8 cellular contexts compared by ENCODE assay signal in genomic region chr1:35718492-35719336, GRCh38. TPM values are rescaled to one million over a fixed set of nuclear protein-coding genes. Genes with fewer than 3 reads are reported as not detected.
DNase-seq lines count a peak whose midpoint lies in the region; ATAC-seq and TF ChIP-seq lines count a peak whose summit lies in the region.

Gene C1orf216 (minus strand): TSS chr1:35718884. CDS start chr1:35716321, 2,563 bp downstream.

- CTCF ChIA-PET in activated CD8-positive, alpha-beta T cell treated with anti-CD3 and anti-CD28 coated beads for 36 hours (lab: Charles Lee) = interaction anchor here (1.0 to 8.9 kb wide), 4 partner anchors 9 to 141 kb away, joined by 3 to 131 read pairs (median 10); partner anchors contain the start of gene CLSPN

- DNase-seq in GM04503 (ENCODE audit: low read depth) (peak; percentile 23), HFFc6 (peak; percentile 74), NCI-H226 (peak; percentile 78), dorsolateral prefrontal cortex (peak in 9 of 10 donors; percentile 52 to 88 (median 66)), lower lobe of right lung (peak; percentile 74), SK-N-DZ (ENCODE audit: low spot score) (no peak)
- peak; percentile 90 for DNase-seq in activated CD8-positive, alpha-beta T cell treated with anti-CD3 and anti-CD28 coated beads for 36 hours
- peak; percentile 26 to 67 (median 29) for DNase-seq in stimulated activated CD4-positive, alpha-beta T cell treated with anti-CD3 and anti-CD28 coated beads, TNF-alpha, amount 100 ng/mL, for 1 hour (ENCODE audit: low read depth in 3 of 3, low spot score in 1 of 3)

- no peaks in the 10 kb centered on the region for H3K9me3 ChIP-seq in lower lobe of right lung

- H3K4me3 Mint-ChIP-seq in HFFc6 = peak within 1 kb of the TSS; percentile 96
- H3K4me3 Mint-ChIP-seq in activated CD8-positive, alpha-beta T cell treated with anti-CD3 and anti-CD28 coated beads for 36 hours = peak within 1 kb of the TSS; percentile 76

- no peaks in the 10 kb centered on the region for H3K9me3 Mint-ChIP-seq in HFFc6
- no peaks in the 10 kb centered on the region for H3K9me3 Mint-ChIP-seq in activated CD8-positive, alpha-beta T cell treated with anti-CD3 and anti-CD28 coated beads for 36 hours

- H3K36me3 Mint-ChIP-seq in HFFc6 (ENCODE audit: low read depth) = peaks cover 9% of the 10 kb centered on the region
- H3K36me3 Mint-ChIP-seq in activated CD8-positive, alpha-beta T cell treated with anti-CD3 and anti-CD28 coated beads for 36 hours (ENCODE audit: low read depth) = peaks cover 11% of the 10 kb centered on the region

- peaks cover 41% of the 10 kb centered on the region for H3K4me1 Mint-ChIP-seq in HFFc6 (ENCODE audit: low read depth)
- H3K4me1 Mint-ChIP-seq in activated CD8-positive, alpha-beta T cell treated with anti-CD3 and anti-CD28 coated beads for 36 hours (ENCODE audit: low read depth) = peaks cover 30% of the 10 kb centered on the region

- intact Hi-C loops in activated CD8-positive, alpha-beta T cell treated with anti-CD3 and anti-CD28 coated beads for 36 hours (cut with micrococcal nuclease) = loop anchor here (2.0 to 5.0 kb wide), 2 partner anchors 82 to 146 kb away; partner anchors contain the start of gene TFAP2E
- intact Hi-C loops in dorsolateral prefrontal cortex (cut with DNase I) = loop anchor here in 1 of 2 donors (10.0 kb wide), 1 partner anchor 56 kb away; no protein-coding TSS in a partner anchor
- intact Hi-C loops in lower lobe of right lung (cut with DNase I) = no loop called here

- peaks cover 35% of the 10 kb centered on the region for H3K4me1 ChIP-seq in lower lobe of right lung

- POLR2A ChIA-PET in activated CD8-positive, alpha-beta T cell treated with anti-CD3 and anti-CD28 coated beads for 36 hours (lab: Charles Lee) = interaction anchor here (1.1 to 1.9 kb wide), 3 partner anchors 10 to 77 kb away, joined by 3 to 6 read pairs (median 3); no protein-coding TSS in a partner anchor

- TF ChIP-seq CTCF in HFFc6 (IDR thresholded peaks at IDR 0.05) (no peak), dorsolateral prefrontal cortex (IDR thresholded peaks at IDR 0.05 in 54 of 56, conservative IDR thresholded peaks at IDR 0.05 in 2 of 56; ENCODE audit: low read depth in 1 of 56, partially characterized antibody in 56 of 56) (peak in 19 of 56 donors; percentile 3 to 54 (median 22)), lower lobe of right lung (IDR thresholded peaks at IDR 0.05) (no peak)
- no peak for TF ChIP-seq CTCF in activated CD8-positive, alpha-beta T cell treated with anti-CD3 and anti-CD28 coated beads for 36 hours (IDR thresholded peaks at IDR 0.05)

- H3K27ac ChIP-seq in dorsolateral prefrontal cortex = peak within 1 kb of the TSS; percentile 58 to 98 (median 93)
- H3K27ac ChIP-seq in lower lobe of right lung = peak within 1 kb of the TSS; percentile 81

- peak; percentile 87 for ATAC-seq in activated CD8-positive, alpha-beta T cell treated with anti-CD3 and anti-CD28 coated beads for 36 hours
- peak; percentile 92 to 94 for ATAC-seq in lower lobe of right lung

- peak within 1 kb of the TSS; percentile 98 for H3K27ac Mint-ChIP-seq in HFFc6
- H3K27ac Mint-ChIP-seq in activated CD8-positive, alpha-beta T cell treated with anti-CD3 and anti-CD28 coated beads for 36 hours = peak within 1 kb of the TSS; percentile 89

- H3K27me3 Mint-ChIP-seq in HFFc6 (ENCODE audit: insufficient read depth) = no peaks in the 10 kb centered on the region; the same call in none of the 2 replicates
- H3K27me3 Mint-ChIP-seq in activated CD8-positive, alpha-beta T cell treated with anti-CD3 and anti-CD28 coated beads for 36 hours = no peaks in the 10 kb centered on the region

- peaks cover 13% of the 10 kb centered on the region for H3K36me3 ChIP-seq in lower lobe of right lung

- H3K27me3 ChIP-seq in dorsolateral prefrontal cortex (no peaks in the 10 kb centered on the region), lower lobe of right lung (ENCODE audit: low read depth) (no peaks in the 10 kb centered on the region)

- peak within 1 kb of the TSS; percentile 74 to 99 (median 93) for H3K4me3 ChIP-seq in dorsolateral prefrontal cortex
- H3K4me3 ChIP-seq in lower lobe of right lung = peak within 1 kb of the TSS; percentile 80

RNA-seq across cellular contexts. Expression of gene C1orf216, which starts in this region (rescaled TPM):
- 10 to 100 TPM; 21.0 to 22.4 (median 21.8) TPM for total RNA-seq in HFFc6 (2021; fragmentation: NEBNext Ultra II Directional; extraction: Animal tissue kit (Norgen Biotek cat#: 25700))
- 10 to 100 TPM; 10.4 to 11.0 TPM for total RNA-seq in activated CD8-positive, alpha-beta T cell treated with anti-CD3 and anti-CD28 coated beads for 36 hours
- total RNA-seq in dorsolateral prefrontal cortex (100 to 1,000 TPM in 21 of 120 experiments, 10 to 100 TPM in 99; 32.9 to 119 (median 83.6) TPM), lower lobe of right lung (14.3 TPM)
- polyA plus RNA-seq in SK-N-DZ (2014; cell fraction: cytosol; rRNA removed) = 5.3 and 5.7 TPM in 2 replicates
- 9.0 and 12.7 TPM in 2 replicates for polyA plus RNA-seq in SK-N-DZ (2014; cell fraction: nucleus; rRNA removed)
